In genomic region chr2:37098416-37099118, GRCh38 we compare ENCODE assay signal across 24 cellular contexts. TPM values are rescaled to one million over a fixed set of nuclear protein-coding genes. Genes with fewer than 3 reads are reported as not detected.
DNase-seq lines count a peak whose midpoint lies in the region; ATAC-seq and TF ChIP-seq lines count a peak whose summit lies in the region.
"Had no signal": no experiment of that assay in that cellular context is flagged by ENCODE, and none has a peak within 500 bp of the region (broad histone marks: within the 10 kb centered on the region; RNA-seq: fewer than 3 reads in every experiment).

No MANE protein-coding gene starts in this region.

- no peak overlapping the region for H3K4me3 Mint-ChIP-seq in activated naive CD4-positive, alpha-beta T cell treated with anti-CD3 and anti-CD28 coated beads for 36 hours
- H3K4me3 Mint-ChIP-seq: CD14-positive monocyte, GM23338 had no signal

- TF ChIP-seq CTCF in brain microvascular endothelial cell (IDR thresholded peaks at IDR 0.05; ENCODE audit: low read depth, low read length, missing control alignments): no peak

- H3K27me3 ChIP-seq in subcutaneous abdominal adipose tissue (ENCODE audit: control insufficient read depth in 5 of 5, insufficient read depth in 4 of 5, low read length in 5 of 5) (no peaks in the 10 kb centered on the region), brain microvascular endothelial cell (replicated peaks) (no peaks in the 10 kb centered on the region)

- H3K4me1 Mint-ChIP-seq in activated naive CD4-positive, alpha-beta T cell treated with anti-CD3 and anti-CD28 coated beads for 36 hours (ENCODE audit: low read depth): no peaks in the 10 kb centered on the region
- H3K4me1 Mint-ChIP-seq: CD14-positive monocyte, GM23338 had no signal

- no peak overlapping the region for H3K9ac ChIP-seq in subcutaneous abdominal adipose tissue (ENCODE audit: low read length in 5 of 5)

- intact Hi-C loops in activated naive CD4-positive, alpha-beta T cell treated with anti-CD3 and anti-CD28 coated beads for 36 hours (cut with micrococcal nuclease): no loop called here
- intact Hi-C loops in sciatic nerve (cut with DNase I): no loop called here

- in situ Hi-C loops in brain microvascular endothelial cell (cut with HindIII; ENCODE audit: low pct_ligation_motif_present, low sequenced_read_pairs): no loop called here

- no peaks in the 10 kb centered on the region for H3K9me3 Mint-ChIP-seq in activated naive CD4-positive, alpha-beta T cell treated with anti-CD3 and anti-CD28 coated beads for 36 hours
- H3K9me3 Mint-ChIP-seq: CD14-positive monocyte, GM23338 had no signal

- no peaks in the 10 kb centered on the region for H3K9me3 ChIP-seq in subcutaneous abdominal adipose tissue (ENCODE audit: control insufficient read depth in 5 of 5, low read length in 5 of 5)
- H3K9me3 ChIP-seq: HAP-1 had no signal

- H3K27ac ChIP-seq in subcutaneous abdominal adipose tissue (ENCODE audit: low read depth, low read length): peak overlapping the region; percentile 28
- H3K27ac ChIP-seq in brain microvascular endothelial cell: no peak overlapping the region
- H3K27ac ChIP-seq: PC-9, RWPE1 had no signal

- H3K27me3 Mint-ChIP-seq in activated naive CD4-positive, alpha-beta T cell treated with anti-CD3 and anti-CD28 coated beads for 36 hours (ENCODE audit: low read depth): no peaks in the 10 kb centered on the region

- peaks cover 0 to 14% (median 0%) of the 10 kb centered on the region in 5 donors for H3K4me1 ChIP-seq in subcutaneous abdominal adipose tissue (ENCODE audit: control insufficient read depth in 5 of 5, insufficient read depth in 5 of 5, low read length in 5 of 5)
- H3K4me1 ChIP-seq: HAP-1 had no signal

- H3K27ac Mint-ChIP-seq in activated naive CD4-positive, alpha-beta T cell treated with anti-CD3 and anti-CD28 coated beads for 36 hours: peak overlapping the region; percentile 18
- H3K27ac Mint-ChIP-seq: GM23338 had no signal

- ATAC-seq in sciatic nerve: no peak
- ATAC-seq: GM23338, SK-N-SH treated with all-trans-retinoic acid at 6 μM for 48 hours had no signal

- peaks cover 45 to 79% (median 51%) of the 10 kb centered on the region in 5 donors for H3K36me3 ChIP-seq in subcutaneous abdominal adipose tissue (ENCODE audit: control insufficient read depth in 5 of 5, insufficient read depth in 5 of 5, low read length in 5 of 5)
- H3K36me3 ChIP-seq in brain microvascular endothelial cell (replicated peaks): peaks cover 36% of the 10 kb centered on the region

- H3K36me3 Mint-ChIP-seq in activated naive CD4-positive, alpha-beta T cell treated with anti-CD3 and anti-CD28 coated beads for 36 hours (ENCODE audit: low read depth): peaks cover 18% of the 10 kb centered on the region

- H3K4me3 ChIP-seq in subcutaneous abdominal adipose tissue (ENCODE audit: low read depth in 1 of 5, low read length in 5 of 5) (no peak overlapping the region), brain microvascular endothelial cell (ENCODE audit: low read depth, low read length) (no peak overlapping the region)
- H3K4me3 ChIP-seq: GM23338, HAP-1, PC-9 had no signal

- no peak for DNase-seq in activated naive CD4-positive, alpha-beta T cell treated with anti-CD3 and anti-CD28 coated beads for 36 hours
- no peak for DNase-seq in activated naive CD4-positive, alpha-beta T cell treated with Interleukin-2 at 50 U/mL for 16 hours
- DNase-seq in glomerular visceral epithelial cell (ENCODE audit: extremely low spot score) (peak; percentile 1), sciatic nerve (ENCODE audit: low spot score) (no peak), brain microvascular endothelial cell (no peak), iPS-NIHi7 (ENCODE audit: extremely low spot score) (no peak)
- DNase-seq: 8988T, DMS53, GF-D8, KBM-7, MV-4-11, NCI-H1694, NCI-H2081 treated with DMSO at 0.1 percent for 48 hours, NCI-H2171 treated with DMSO at 0.1 percent for 48 hours, NCI-H524 treated with DMSO at 0.1 percent for 48 hours, SHP77 treated with DMSO at 0.1 percent for 48 hours had no signal

- CTCF ChIA-PET in activated naive CD4-positive, alpha-beta T cell treated with anti-CD3 and anti-CD28 coated beads for 36 hours (lab: Charles Lee): no interaction called here

TF ChIP-seq in PFSK-1, 5 proteins besides CTCF, POLR2A, EP300 and RAD21:
- TF ChIP-seq SIN3A (IDR thresholded peaks at IDR 0.05; ENCODE audit: borderline replicate concordance, insufficient read depth, low read length) (no peak), POLR2AphosphoS5 (IDR thresholded peaks at IDR 0.05; ENCODE audit: low read depth, low read length) (0 out of 2 replicates have a peak, but pooled peaks have one; percentile 32)

RNA-seq across cellular contexts. Expression of gene GPATCH11, which starts 14.2 kb away (rescaled TPM):
- 10 to 100 TPM in 1 of 2 experiments, 1 to 10 TPM in 1; 9.8 to 10.4 TPM for total RNA-seq in activated naive CD4-positive, alpha-beta T cell treated with anti-CD3 and anti-CD28 coated beads for 36 hours
- polyA plus RNA-seq in PFSK-1 (2012; ENCODE audit: insufficient read length, low read depth): 4.3 TPM
- 8.9 TPM for total RNA-seq in sciatic nerve

RNA-seq across cellular contexts. Expression of gene HEATR5B, which starts 14.4 kb away (rescaled TPM):
- 10 to 100 TPM; 15.5 to 15.8 TPM for total RNA-seq in activated naive CD4-positive, alpha-beta T cell treated with anti-CD3 and anti-CD28 coated beads for 36 hours
- 4.1 TPM for polyA plus RNA-seq in PFSK-1 (2012; ENCODE audit: insufficient read length, low read depth)
- 25.7 TPM for total RNA-seq in sciatic nerve

RNA-seq across cellular contexts. Expression of gene EIF2AK2, which starts 58.2 kb away (rescaled TPM):
- 10 to 100 TPM; 54.5 to 55.7 TPM for total RNA-seq in activated naive CD4-positive, alpha-beta T cell treated with anti-CD3 and anti-CD28 coated beads for 36 hours
- 8.1 TPM for polyA plus RNA-seq in PFSK-1 (2012; ENCODE audit: insufficient read length, low read depth)
- 56.0 TPM for total RNA-seq in sciatic nerve
